20 cellular contexts compared by ENCODE assay signal in genomic region chr19:30625947-30626346, GRCh38.
DNase-seq lines count a peak whose midpoint lies in the region; ATAC-seq and TF ChIP-seq lines count a peak whose summit lies in the region.
"Had no signal": no experiment of that assay in that cellular context is flagged by ENCODE, and none has a peak within 500 bp of the region (broad histone marks: within the 10 kb centered on the region; RNA-seq: fewer than 3 reads in every experiment).

No MANE protein-coding gene starts in this region.

- no peaks in the 10 kb centered on the region for H3K27me3 Mint-ChIP-seq in activated T-helper 2 cell treated with anti-CD3 and anti-CD28 coated beads, Interferon-gamma antibody, Interleukin-2, Interleukin-4, amounts not matched to agents 10 μg/mL and 5 μg/mL and 100 μg/mL, durations not matched to agents 14 hours and 24 hours and 36 hours (ENCODE audit: low read depth)
- H3K27me3 Mint-ChIP-seq: B cell had no signal

- peaks cover 0 to 4% (median 0%) of the 10 kb centered on the region in 4 donors for H3K4me1 ChIP-seq in esophagus muscularis mucosa
- H3K4me1 ChIP-seq: A549; BLaER1 treated with 17β-estradiol and CSF1 and Interleukin-3, amounts not matched to agents 10 nM and 100 nM; Caco-2 had no signal

- no peak overlapping the region for H3K4me3 ChIP-seq in esophagus muscularis mucosa
- H3K4me3 ChIP-seq: A549; BLaER1 treated with 17β-estradiol and CSF1 and Interleukin-3, amounts not matched to agents 10 nM and 100 nM; GM12878 had no signal

- intact Hi-C loops in esophagus muscularis mucosa (cut with DNase I) = no loop called here
- intact Hi-C loops in activated T-helper 2 cell treated with anti-CD3 and anti-CD28 coated beads, Interferon-gamma antibody, Interleukin-2, Interleukin-4, amounts not matched to agents 10 μg/mL and 5 μg/mL and 100 μg/mL, durations not matched to agents 14 hours and 24 hours and 36 hours (cut with micrococcal nuclease) = no loop called here

- no peaks in the 10 kb centered on the region for H3K36me3 ChIP-seq in esophagus muscularis mucosa
- H3K36me3 ChIP-seq: BLaER1 treated with 17β-estradiol and CSF1 and Interleukin-3, amounts not matched to agents 10 nM and 100 nM had no signal

- H3K9me3 Mint-ChIP-seq in activated T-helper 2 cell treated with anti-CD3 and anti-CD28 coated beads, Interferon-gamma antibody, Interleukin-2, Interleukin-4, amounts not matched to agents 10 μg/mL and 5 μg/mL and 100 μg/mL, durations not matched to agents 14 hours and 24 hours and 36 hours = no peaks in the 10 kb centered on the region

- H3K4me1 Mint-ChIP-seq in activated T-helper 2 cell treated with anti-CD3 and anti-CD28 coated beads, Interferon-gamma antibody, Interleukin-2, Interleukin-4, amounts not matched to agents 10 μg/mL and 5 μg/mL and 100 μg/mL, durations not matched to agents 14 hours and 24 hours and 36 hours (ENCODE audit: low read depth) = no peaks in the 10 kb centered on the region
- H3K4me1 Mint-ChIP-seq: B cell had no signal

- no peak for TF ChIP-seq POLR2A in esophagus muscularis mucosa (IDR thresholded peaks at IDR 0.05; ENCODE audit: low read depth)

- H3K4me3 Mint-ChIP-seq in activated T-helper 2 cell treated with anti-CD3 and anti-CD28 coated beads, Interferon-gamma antibody, Interleukin-2, Interleukin-4, amounts not matched to agents 10 μg/mL and 5 μg/mL and 100 μg/mL, durations not matched to agents 14 hours and 24 hours and 36 hours (ENCODE audit: low read depth) = no peak overlapping the region
- H3K4me3 Mint-ChIP-seq: B cell; CD4-positive, alpha-beta T cell; CD8-positive, alpha-beta T cell had no signal

- DNase-seq in NCI-H2171 treated with DMSO at 0.1 percent for 48 hours (lab: John Stamatoyannopoulos, UW) = peak; percentile 56
- DNase-seq in NCI-H2171 (lab: John Stamatoyannopoulos, UW) = no peak
- peak; percentile 60 for DNase-seq in cerebellar cortex (ENCODE audit: low spot score)
- peak; percentile 42 for DNase-seq in esophagus muscularis mucosa (ENCODE audit: extremely low spot score)
- no peak for DNase-seq in activated T-helper 2 cell treated with anti-CD3 and anti-CD28 coated beads, Interferon-gamma antibody, Interleukin-2, Interleukin-4, amounts not matched to agents 10 μg/mL and 5 μg/mL and 100 μg/mL, durations not matched to agents 14 hours and 24 hours and 36 hours (ENCODE audit: low spot score)
- DNase-seq in NK-92 treated with Interleukin-12 subunit alpha and Interleukin-12 subunit beta, amount 100 ng/mL, for 24 hours (lab: John Stamatoyannopoulos, UW) = no peak
- DNase-seq: AML-193; Caco-2; Calu3; CD4-positive, alpha-beta T cell; CD8-positive, alpha-beta T cell; DMS79 treated with DMSO at 0.1 percent for 48 hours; GDM1 had no signal

- peaks cover 0 to 24% (median 0%) of the 10 kb centered on the region in 4 donors for H3K27me3 ChIP-seq in esophagus muscularis mucosa
- H3K27me3 ChIP-seq: BLaER1 treated with 17β-estradiol and CSF1 and Interleukin-3, amounts not matched to agents 10 nM and 100 nM had no signal

- no peak overlapping the region for H3K27ac Mint-ChIP-seq in activated T-helper 2 cell treated with anti-CD3 and anti-CD28 coated beads, Interferon-gamma antibody, Interleukin-2, Interleukin-4, amounts not matched to agents 10 μg/mL and 5 μg/mL and 100 μg/mL, durations not matched to agents 14 hours and 24 hours and 36 hours
- H3K27ac Mint-ChIP-seq: B cell; CD4-positive, alpha-beta T cell; CD8-positive, alpha-beta T cell had no signal

- H3K27ac ChIP-seq in esophagus muscularis mucosa (replicated peaks in 1 of 4) = no peak overlapping the region
- H3K27ac ChIP-seq: 22Rv1; A549; BLaER1 treated with 17β-estradiol and CSF1 and Interleukin-3, amounts not matched to agents 10 nM and 100 nM; C4-2B had no signal

- H3K36me3 Mint-ChIP-seq in activated T-helper 2 cell treated with anti-CD3 and anti-CD28 coated beads, Interferon-gamma antibody, Interleukin-2, Interleukin-4, amounts not matched to agents 10 μg/mL and 5 μg/mL and 100 μg/mL, durations not matched to agents 14 hours and 24 hours and 36 hours (ENCODE audit: low read depth) = no peaks in the 10 kb centered on the region
- H3K36me3 Mint-ChIP-seq: CD8-positive, alpha-beta T cell had no signal

- no peak for TF ChIP-seq CTCF in esophagus muscularis mucosa (IDR thresholded peaks at IDR 0.05)

- TF ChIP-seq EP300 in esophagus muscularis mucosa (IDR thresholded peaks at IDR 0.05) = no peak

- peaks cover 0 to 14% (median 12%) of the 10 kb centered on the region in 4 donors for H3K9me3 ChIP-seq in esophagus muscularis mucosa
- H3K9me3 ChIP-seq: Caco-2 had no signal

- no peak for ATAC-seq in HG02763 (IDR thresholded peaks at IDR 0.05; ENCODE audit: unreplicated experiment)
- ATAC-seq: A549; CD8-positive, alpha-beta T cell; GM12878 had no signal

- 61% methylated on average over 9 of the region's 9 CpGs for WGBS in esophagus muscularis mucosa

Comparison
In these comparisons a context has a peak if more than half of its experiments do, and no peak if none do; other contexts are left out.
1. DNase-seq: peak in NCI-H2171 treated with DMSO at 0.1 percent for 48 hours (single experiment), cerebellar cortex (single experiment) and esophagus muscularis mucosa (single experiment); none in NCI-H2171 (single experiment), activated T-helper 2 cell treated with anti-CD3 and anti-CD28 coated beads, Interferon-gamma antibody, Interleukin-2, Interleukin-4, amounts not matched to agents 10 μg/mL and 5 μg/mL and 100 μg/mL, durations not matched to agents 14 hours and 24 hours and 36 hours (single experiment) and NK-92 treated with Interleukin-12 subunit alpha and Interleukin-12 subunit beta, amount 100 ng/mL, for 24 hours (single experiment).